In the genomic region with DNA sequence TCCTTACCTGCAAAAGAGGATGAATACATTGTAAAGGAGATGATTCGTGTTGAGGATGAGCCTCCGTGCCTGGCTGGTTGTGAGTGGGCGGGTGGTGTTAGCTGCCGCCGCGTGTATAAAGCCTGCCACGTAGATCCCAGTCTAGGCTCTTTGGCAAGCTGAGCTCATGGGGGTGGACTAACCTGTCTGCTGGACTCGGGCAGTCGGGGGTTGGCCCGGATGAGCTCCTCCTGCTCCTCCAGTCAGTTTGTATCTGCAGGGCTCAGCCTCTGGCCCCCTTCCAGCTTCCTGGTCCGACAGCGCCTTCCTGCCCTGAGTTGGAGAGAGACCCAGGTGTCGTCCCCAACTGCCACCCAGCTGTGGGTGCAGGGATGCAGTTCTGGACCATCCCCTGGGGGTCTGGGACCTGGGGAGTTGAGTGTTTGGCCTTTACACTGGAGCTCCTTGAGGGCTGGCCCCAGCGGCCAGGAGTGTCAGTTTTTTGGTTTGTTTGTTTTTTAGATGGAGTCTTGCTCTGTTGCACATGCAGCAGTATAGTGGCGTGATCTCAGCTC, we compare ENCODE assay signal across 10 cellular contexts. TPM values are rescaled to one million over a fixed set of nuclear protein-coding genes. Genes with fewer than 3 reads are reported as not detected.
DNase-seq lines count a peak whose midpoint lies in the region; ATAC-seq and TF ChIP-seq lines count a peak whose summit lies in the region.
"Had no signal": no experiment of that assay in that cellular context is flagged by ENCODE, and none has a peak within 500 bp of the region (broad histone marks: within the 10 kb centered on the region; RNA-seq: fewer than 3 reads in every experiment).

No MANE protein-coding gene starts in this region.

- no peaks in the 10 kb centered on the region for H3K27me3 ChIP-seq in osteoblast (ENCODE audit: insufficient read depth, low read length)

- TF ChIP-seq CTCF in Calu3 (IDR thresholded peaks at IDR 0.05; ENCODE audit: unreplicated experiment) (no peak), osteoblast (IDR thresholded peaks at IDR 0.05; ENCODE audit: extremely low read depth, low read depth, low read length) (no peak)

- CTCF ChIA-PET in Calu3 (lab: Charles Lee): interaction anchor here (1.2 kb wide), 1 partner anchor 44 kb away, joined by 5 read pairs; no protein-coding TSS in a partner anchor

- DNase-seq in Calu3: peak; percentile 49
- DNase-seq in NCI-H510A (lab: John Stamatoyannopoulos, UW): peak; percentile 33
- DNase-seq in osteoblast (ENCODE audit: insufficient read length, low spot score, missing footprints): peak; percentile 81
- DNase-seq: NCI-H1694 had no signal

- no TSS peak for BruUV-seq in Calu3 (replicated peaks; lab: Mats Ljungman, UMichigan)

- H3K4me2 ChIP-seq in osteoblast (ENCODE audit: insufficient read depth, low read length): no peak overlapping the region

- H3K9me3 ChIP-seq in osteoblast (ENCODE audit: low read depth, low read length): no peaks in the 10 kb centered on the region

- intact Hi-C loops in Calu3 (cut with micrococcal nuclease; ENCODE audit: unreplicated experiment): no loop called here

- ATAC-seq in GM21360 (IDR thresholded peaks at IDR 0.05; ENCODE audit: unreplicated experiment): no peak
- ATAC-seq in HG02763 (IDR thresholded peaks at IDR 0.05; ENCODE audit: unreplicated experiment): no peak
- no peak for ATAC-seq in GM19351 (IDR thresholded peaks at IDR 0.05; ENCODE audit: unreplicated experiment)
- no peak for ATAC-seq in GM18502 (IDR thresholded peaks at IDR 0.05; ENCODE audit: poor library complexity, unreplicated experiment)

- H3K4me3 Mint-ChIP-seq in Calu3 (ENCODE audit: low read depth, unreplicated experiment): no peak overlapping the region
- H3K4me3 Mint-ChIP-seq: stimulated activated naive CD8-positive, alpha-beta T cell treated with anti-CD3 and anti-CD28 coated beads, Interleukin-15, Interleukin-2, amounts not matched to agents 100 ng/mL and 50 ng/mL, for 24 hours had no signal

- H3K9me3 Mint-ChIP-seq in Calu3 (ENCODE audit: low read depth, unreplicated experiment): no peaks in the 10 kb centered on the region
- H3K9me3 Mint-ChIP-seq: stimulated activated naive CD8-positive, alpha-beta T cell treated with anti-CD3 and anti-CD28 coated beads, Interleukin-15, Interleukin-2, amounts not matched to agents 100 ng/mL and 50 ng/mL, for 24 hours had no signal

- peaks cover 17% of the 10 kb centered on the region for H3K4me1 Mint-ChIP-seq in Calu3 (ENCODE audit: low read depth, unreplicated experiment)

- H3K36me3 ChIP-seq in osteoblast (ENCODE audit: insufficient read depth, low read length): no peaks in the 10 kb centered on the region

- H3K27me3 Mint-ChIP-seq in Calu3 (ENCODE audit: unreplicated experiment): no peaks in the 10 kb centered on the region
- H3K27me3 Mint-ChIP-seq: stimulated activated naive CD8-positive, alpha-beta T cell treated with anti-CD3 and anti-CD28 coated beads, Interleukin-15, Interleukin-2, amounts not matched to agents 100 ng/mL and 50 ng/mL, for 24 hours had no signal

- H2AFZ ChIP-seq in osteoblast (ENCODE audit: low read length): no peak overlapping the region

- H4K20me1 ChIP-seq in osteoblast (ENCODE audit: insufficient read depth, low read length): peaks cover 3% of the 10 kb centered on the region

- H3K36me3 Mint-ChIP-seq in Calu3 (ENCODE audit: insufficient read depth, unreplicated experiment): peaks cover 4% of the 10 kb centered on the region

- H3K79me2 ChIP-seq in osteoblast (ENCODE audit: insufficient read depth, low read length): peaks cover 7% of the 10 kb centered on the region

- H3K4me3 ChIP-seq in osteoblast (ENCODE audit: insufficient read depth, low read length): no peak overlapping the region

- H3K27ac Mint-ChIP-seq in Calu3 (ENCODE audit: unreplicated experiment): no peak overlapping the region

- H3K27ac ChIP-seq in cingulate gyrus (ENCODE audit: low read depth, low read length): peak overlapping the region; percentile 30
- H3K27ac ChIP-seq in osteoblast (ENCODE audit: low read depth, low read length): no peak overlapping the region

- H3K4me1 ChIP-seq in osteoblast (ENCODE audit: insufficient read depth, low read length): no peaks in the 10 kb centered on the region

RNA-seq across cellular contexts. Expression of a gene that starts 20.9 kb away (rescaled TPM):
- total RNA-seq in Calu3 (2022) (136 and 162 TPM in 2 replicates), osteoblast (40.1 and 41.6 TPM in 2 replicates)

RNA-seq across cellular contexts. Expression of a gene that starts 21.6 kb away (rescaled TPM):
- total RNA-seq in Calu3 (2022) (107 and 111 TPM in 2 replicates), osteoblast (219 and 227 TPM in 2 replicates)

RNA-seq across cellular contexts. Expression of a gene that starts 32.1 kb away (rescaled TPM):
- total RNA-seq in Calu3 (2022) (159 and 161 TPM in 2 replicates), osteoblast (65.1 and 70.9 TPM in 2 replicates)

RNA-seq across cellular contexts. Expression of a gene that starts 32.6 kb away (rescaled TPM):
- total RNA-seq in Calu3 (2022): not detected in 2 replicates
- total RNA-seq in osteoblast: under 0.01 TPM in 1 of 2 replicates, not detected in the other

RNA-seq across cellular contexts. Expression of a gene that starts 54.4 kb away (rescaled TPM):
- 134 and 139 TPM in 2 replicates for total RNA-seq in Calu3 (2022)
- total RNA-seq in osteoblast: 114 and 115 TPM in 2 replicates
